In the genomic region with DNA sequence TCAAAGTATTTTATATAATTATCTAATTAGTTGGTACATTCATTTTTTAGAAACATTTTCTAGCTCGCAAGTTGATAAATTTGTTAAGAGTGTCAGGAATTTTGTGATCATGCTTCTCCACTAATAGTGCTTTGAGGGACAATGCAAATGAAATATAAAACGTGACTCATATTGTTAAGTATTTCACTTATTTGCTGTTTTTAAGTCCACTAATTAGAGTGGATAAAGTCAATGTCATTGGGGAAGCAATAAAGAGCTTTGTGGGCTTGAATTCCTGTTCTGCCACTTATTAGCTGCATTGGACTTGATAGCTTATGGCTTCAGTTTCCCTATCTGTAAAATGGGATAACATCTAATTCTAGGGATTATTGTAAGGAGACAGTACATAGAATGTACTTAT, we compare ENCODE assay signal across 20 cellular contexts.
"Had no signal": no experiment of that assay in that cellular context is flagged by ENCODE, and none has a peak within 500 bp of the region (broad histone marks: within the 10 kb centered on the region; RNA-seq: fewer than 3 reads in every experiment).

No MANE protein-coding gene starts in this region.

- H3K27me3 ChIP-seq: foreskin keratinocyte, left lung had no signal

- H3K27ac Mint-ChIP-seq: dendritic cell treated with granulocyte-macrophage colony-stimulating factor and Interleukin-4, amounts not matched to agents 40 ng/mL and 50 ng/mL, for 4 days; endodermal cell; immature natural killer cell; memory B cell; natural killer cell treated with Interleukin-12 subunit alpha and Interleukin-12 subunit beta and Interleukin-15 and Interleukin-18, amount 100 ng/mL, for 72 hours had no signal

- H3K4me3 Mint-ChIP-seq: dendritic cell treated with granulocyte-macrophage colony-stimulating factor and Interleukin-4, amounts not matched to agents 40 ng/mL and 50 ng/mL, for 4 days; endodermal cell; immature natural killer cell; memory B cell; natural killer cell treated with Interleukin-12 subunit alpha and Interleukin-12 subunit beta and Interleukin-15 and Interleukin-18, amount 100 ng/mL, for 72 hours had no signal

- H3K9me3 ChIP-seq: left lung, lower lobe of right lung, psoas muscle had no signal

- H3K9me3 Mint-ChIP-seq: dendritic cell treated with granulocyte-macrophage colony-stimulating factor and Interleukin-4, amounts not matched to agents 40 ng/mL and 50 ng/mL, for 4 days; endodermal cell; immature natural killer cell; memory B cell; natural killer cell treated with Interleukin-12 subunit alpha and Interleukin-12 subunit beta and Interleukin-15 and Interleukin-18, amount 100 ng/mL, for 72 hours had no signal

- H3K27ac ChIP-seq: foreskin keratinocyte, left lung, lower lobe of right lung, psoas muscle had no signal

- H3K4me1 ChIP-seq: left lung, lower lobe of right lung, psoas muscle had no signal

- ATAC-seq: foreskin keratinocyte; left lung; lower lobe of right lung; natural killer cell treated with Interleukin-12 subunit alpha and Interleukin-12 subunit beta and Interleukin-15 and Interleukin-18, amount 100 ng/mL, for 72 hours; psoas muscle; right cardiac atrium had no signal

- H3K4me3 ChIP-seq: left lung, lower lobe of right lung, psoas muscle, smooth muscle cell had no signal

- H3K4me2 ChIP-seq: smooth muscle cell had no signal

- H3K4me1 Mint-ChIP-seq: immature natural killer cell had no signal

- FAIRE-seq: colon, endothelial cell of umbilical vein, keratinocyte had no signal

- H3K27me3 Mint-ChIP-seq: dendritic cell treated with granulocyte-macrophage colony-stimulating factor and Interleukin-4, amounts not matched to agents 40 ng/mL and 50 ng/mL, for 4 days; memory B cell; natural killer cell treated with Interleukin-12 subunit alpha and Interleukin-12 subunit beta and Interleukin-15 and Interleukin-18, amount 100 ng/mL, for 72 hours had no signal

- DNase-seq: effector CD4-positive, alpha-beta T cell; endodermal cell; erythroblast; foreskin keratinocyte; immature natural killer cell; left lung; lower lobe of right lung; midbrain; psoas muscle; right cardiac atrium; stimulated activated CD4-positive, alpha-beta T cell treated with anti-CD3 and anti-CD28 coated beads, Interleukin-2, amount 100 ng/mL, for 48 hours; stimulated activated naive CD4-positive, alpha-beta T cell treated with Interleukin-2 at 50 U/mL for 16 hours; trophoblast cell had no signal
